Comparison of ENCODE assay signal across 20 cellular contexts in the genomic region with DNA sequence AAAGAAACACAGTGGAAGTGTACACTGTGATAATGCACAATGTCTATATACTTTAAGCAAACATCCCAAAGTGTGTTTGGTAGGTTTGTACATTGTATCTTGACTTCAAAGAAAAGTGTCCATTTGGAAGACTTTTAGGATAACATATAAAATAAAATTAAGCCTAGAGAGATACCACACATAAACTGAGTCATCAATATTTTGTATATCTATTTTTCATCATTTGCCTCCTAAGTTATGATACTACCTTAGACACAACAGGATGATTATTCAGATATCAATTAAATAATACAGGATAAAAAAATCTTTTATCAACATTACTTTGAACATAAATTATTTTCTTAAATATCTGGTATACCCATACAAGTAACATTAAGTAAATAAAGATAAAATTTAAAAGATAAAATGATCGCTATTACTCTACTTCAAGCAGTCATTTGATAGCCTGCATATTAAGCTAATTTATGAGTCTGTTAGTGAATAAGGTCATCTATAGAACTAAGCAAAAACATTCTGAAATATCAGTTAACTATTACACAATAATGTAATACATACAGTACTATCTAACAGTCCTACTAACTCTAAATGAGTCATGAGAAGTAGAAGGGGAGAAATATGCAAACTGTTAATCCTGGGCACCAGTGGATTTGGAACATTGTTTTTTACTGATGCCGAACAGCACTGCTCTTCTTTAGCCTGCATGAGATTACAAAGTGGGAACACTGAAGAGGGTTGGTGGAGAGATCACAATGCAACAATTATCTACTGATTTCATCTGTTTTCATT.
DNase-seq lines count a peak whose midpoint lies in the region; ATAC-seq, FAIRE-seq and TF ChIP-seq lines count a peak whose summit lies in the region.
"Had no signal": no experiment of that assay in that cellular context is flagged by ENCODE, and none has a peak within 500 bp of the region (broad histone marks: within the 10 kb centered on the region; RNA-seq: fewer than 3 reads in every experiment).

No MANE protein-coding gene starts in this region.

- no peaks in the 10 kb centered on the region for H3K9me3 ChIP-seq in left lung
- H3K9me3 ChIP-seq: body of pancreas, sigmoid colon had no signal

- no peak for ATAC-seq in left lung
- ATAC-seq: body of pancreas, T-helper 17 cell had no signal

- TF ChIP-seq CTCF in AG10803 (conservative IDR thresholded peaks at IDR 0.05; ENCODE audit: low read length) = no peak
- TF ChIP-seq CTCF in cardiac fibroblast (IDR thresholded peaks at IDR 0.05; ENCODE audit: low read depth, low read length) = no peak
- no peak for TF ChIP-seq CTCF in left lung (IDR thresholded peaks at IDR 0.05)

- peak; percentile 60 for FAIRE-seq in islet of Langerhans (lab: Jason Lieb, UNC)

- H3K27ac ChIP-seq in left lung = no peak overlapping the region
- H3K27ac ChIP-seq: body of pancreas, sigmoid colon had no signal

- intact Hi-C loops in left lung (cut with DNase I) = no loop called here

- H3K27me3 ChIP-seq in left lung = no peaks in the 10 kb centered on the region
- H3K27me3 ChIP-seq: body of pancreas, sigmoid colon had no signal

- H3K36me3 ChIP-seq in left lung = peaks cover 0 to 41% of the 10 kb centered on the region in 2 donors

- no peaks in the 10 kb centered on the region for H3K4me1 ChIP-seq in left lung
- H3K4me1 ChIP-seq: body of pancreas, sigmoid colon had no signal

- DNase-seq in AG10803 (ENCODE audit: low read depth) (peak; percentile 45), LHCN-M2 (ENCODE audit: low read depth) (peak; percentile 68), cardiac fibroblast (ENCODE audit: low read depth in 2 of 2) (peak; percentile 65 to 68), GF-D8 (lab: John Stamatoyannopoulos, UW) (no peak), iPS-NIHi11 (ENCODE audit: low spot score) (no peak), middle frontal gyrus (ENCODE audit: extremely low spot score, low spot score) (no peak), left lung (no peak)
- DNase-seq: activated gamma-delta T cell treated with Interleukin-2 at 50 U/mL for 16 hours; body of pancreas; DMS53; effector CD4-positive, alpha-beta T cell; kidney glomerular epithelial cell; midbrain; NCI-H2081 treated with DMSO at 0.1 percent for 48 hours; NCI-H69; RPMI8226; sigmoid colon; stimulated activated CD4-positive, alpha-beta T cell treated with anti-CD3 and anti-CD28 coated beads, Interleukin-4, amount 100 ng/mL, for 24 hours; T-helper 17 cell had no signal

- H3K4me3 ChIP-seq in AG10803 (ENCODE audit: low read length) (no peak overlapping the region), cardiac fibroblast (replicated peaks in 1 of 2; ENCODE audit: low read depth in 2 of 2, low read length in 2 of 2) (no peak overlapping the region), left lung (no peak overlapping the region)
- H3K4me3 ChIP-seq: body of pancreas, sigmoid colon had no signal

Comparison
In these comparisons a context has a peak if more than half of its experiments do, and no peak if none do; other contexts are left out.
1. DNase-seq: peak in AG10803 (single experiment), LHCN-M2 (single experiment) and cardiac fibroblast (2 of 2); none in GF-D8 (single experiment), iPS-NIHi11 (single experiment), middle frontal gyrus (single experiment) and left lung (0 of 2).